In the genomic region with DNA sequence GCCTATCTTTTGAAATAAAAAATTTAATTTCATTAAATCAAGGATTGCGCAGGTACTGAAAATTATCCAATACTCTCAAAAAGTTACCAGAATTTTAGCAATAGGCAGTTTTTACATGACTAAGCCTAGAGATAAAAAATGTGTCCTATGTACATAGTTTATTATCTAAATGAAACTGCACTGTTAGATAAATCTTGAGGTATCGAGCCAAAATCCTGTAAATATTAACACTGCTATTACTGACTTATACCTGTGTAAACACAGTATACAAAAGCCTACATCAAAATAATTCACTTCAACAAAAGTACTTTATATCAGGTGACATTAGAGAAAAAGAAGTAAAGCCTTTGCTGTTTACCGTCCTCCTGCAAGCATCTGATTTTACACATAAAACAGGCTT, we compare ENCODE assay signal across 23 cellular contexts.
A peak's percentile ranks its signal among the peaks of the same experiment; 100 is the strongest.
DNase-seq lines count a peak whose midpoint lies in the region; ATAC-seq, FAIRE-seq and TF ChIP-seq lines count a peak whose summit lies in the region.
"Had no signal": no experiment of that assay in that cellular context is flagged by ENCODE, and none has a peak within 500 bp of the region (broad histone marks: within the 10 kb centered on the region; RNA-seq: fewer than 3 reads in every experiment).

No MANE protein-coding gene starts in this region.

- no peaks in the 10 kb centered on the region for H3K9me3 ChIP-seq in small intestine (ENCODE audit: control insufficient read depth, low read depth)
- H3K9me3 ChIP-seq in endodermal cell (ENCODE audit: control insufficient read depth, low read length): no peaks in the 10 kb centered on the region
- H3K9me3 ChIP-seq: BLaER1, Peyer's patch had no signal

- DNase-seq in DMS53 (lab: John Stamatoyannopoulos, UW) (peak; percentile 7), DMS53 treated with DMSO at 0.1 percent for 48 hours (lab: John Stamatoyannopoulos, UW; ENCODE audit: unreplicated experiment) (no peak), small intestine (no peak), WTC11 (ENCODE audit: low spot score) (no peak), endodermal cell (no peak), ecto neural progenitor cell (ENCODE audit: low spot score) (no peak)
- DNase-seq: ACHN; CD4-positive, alpha-beta memory T cell; DMS153; GDM1; KG1; NCI-H1092 treated with DMSO at 0.1 percent for 48 hours; NCI-H1694; NCI-H2081 treated with DMSO at 0.1 percent for 48 hours; NCI-H82; Peyer's patch had no signal

- H3K9ac ChIP-seq in endodermal cell (ENCODE audit: extremely low read depth, low read length, poor library complexity, severe bottlenecking): no peak overlapping the region
- H3K9ac ChIP-seq: BLaER1 had no signal

- H3K27me3 ChIP-seq in small intestine (ENCODE audit: control insufficient read depth in 2 of 2, insufficient read depth in 2 of 2, low read length in 2 of 2) (no peaks in the 10 kb centered on the region), endodermal cell (ENCODE audit: control insufficient read depth, insufficient read depth, low read length, poor library complexity, severe bottlenecking) (no peaks in the 10 kb centered on the region)
- H3K27me3 ChIP-seq: BLaER1, Peyer's patch had no signal

- H3K27me3 Mint-ChIP-seq in WTC11 (ENCODE audit: low read depth): no peaks in the 10 kb centered on the region
- no peaks in the 10 kb centered on the region for H3K27me3 Mint-ChIP-seq in endodermal cell (ENCODE audit: insufficient read depth)
- H3K27me3 Mint-ChIP-seq: CD4-positive, alpha-beta memory T cell had no signal

- H3K27ac ChIP-seq in VCaP (peak overlapping the region; percentile 54), small intestine (ENCODE audit: low read depth in 1 of 2, low read length in 1 of 2) (no peak overlapping the region), endodermal cell (ENCODE audit: low read depth, low read length) (no peak overlapping the region)
- H3K27ac ChIP-seq: 22Rv1, BLaER1, Peyer's patch had no signal

- H3K36me3 ChIP-seq in small intestine (ENCODE audit: control insufficient read depth in 2 of 2, insufficient read depth in 2 of 2, low read length in 2 of 2): peaks cover 4% of the 10 kb centered on the region in 2 donors
- H3K36me3 ChIP-seq in endodermal cell (ENCODE audit: control insufficient read depth, insufficient read depth, low read length): peaks cover 96% of the 10 kb centered on the region

- H3K27ac Mint-ChIP-seq in WTC11 (no peak overlapping the region), endodermal cell (no peak overlapping the region)

- H3K4me1 Mint-ChIP-seq in WTC11: no peaks in the 10 kb centered on the region
- peaks cover 5% of the 10 kb centered on the region for H3K4me1 Mint-ChIP-seq in endodermal cell

- peaks cover 66% of the 10 kb centered on the region for H3K36me3 Mint-ChIP-seq in WTC11
- H3K36me3 Mint-ChIP-seq in endodermal cell (ENCODE audit: low read depth): peaks cover 68% of the 10 kb centered on the region

- CTCF ChIA-PET in WTC11 (lab: Charles Lee): no interaction called here

- 44 to 76% (median 60%) methylated on average over 3 of the region's 3 CpGs for WGBS in small intestine, 3 donors
- WGBS in endodermal cell (ENCODE audit: insufficient coverage in 1 of 2, insufficient read length in 1 of 2), 2 experiments: 97 to 100% methylated on average over 1 to 3 of the region's 3 CpGs

- no peaks in the 10 kb centered on the region for H3K4me1 ChIP-seq in small intestine (ENCODE audit: control insufficient read depth in 2 of 2, insufficient read depth in 1 of 2, low read depth in 1 of 2, low read length in 1 of 2)
- H3K4me1 ChIP-seq in endodermal cell (ENCODE audit: control insufficient read depth, insufficient read depth, low read length): no peaks in the 10 kb centered on the region
- H3K4me1 ChIP-seq: BLaER1, Peyer's patch had no signal

- H3K4me3 Mint-ChIP-seq in WTC11 (no peak overlapping the region), endodermal cell (no peak overlapping the region)
- H3K4me3 Mint-ChIP-seq: CD4-positive, alpha-beta memory T cell had no signal

- no peak for ATAC-seq in WTC11
- ATAC-seq in GM21619 (IDR thresholded peaks at IDR 0.05; ENCODE audit: unreplicated experiment): no peak
- ATAC-seq: SK-N-SH treated with all-trans-retinoic acid at 6 μM for 48 hours had no signal

- FAIRE-seq in small intestine (lab: Jason Lieb, UNC): peak; percentile 51
- FAIRE-seq: H1, HTR-8/SVneo had no signal

- TF ChIP-seq CTCF in VCaP (conservative IDR thresholded peaks at IDR 0.05) (no peak), WTC11 (IDR thresholded peaks at IDR 0.05) (no peak), endodermal cell (conservative IDR thresholded peaks at IDR 0.05) (no peak)

- H3K9me3 Mint-ChIP-seq in WTC11: no peaks in the 10 kb centered on the region
- H3K9me3 Mint-ChIP-seq in endodermal cell: no peaks in the 10 kb centered on the region
- H3K9me3 Mint-ChIP-seq: CD4-positive, alpha-beta memory T cell had no signal

- POLR2A ChIA-PET in WTC11 (lab: Charles Lee): no interaction called here

- no peak overlapping the region for H3K4me3 ChIP-seq in small intestine (ENCODE audit: low read depth in 1 of 2, low read length in 2 of 2)
- no peak overlapping the region for H3K4me3 ChIP-seq in endodermal cell (ENCODE audit: low read length)
- H3K4me3 ChIP-seq: BLaER1, Peyer's patch had no signal

TF ChIP-seq in WTC11, 78 proteins besides CTCF, POLR2A, EP300 and RAD21 (continues in another document):
- no peak for TF ChIP-seq ZSCAN18 (CRISPR knock-in tag; IDR thresholded peaks at IDR 0.05)
- no peak for TF ChIP-seq ARID4B (CRISPR knock-in tag; IDR thresholded peaks at IDR 0.05; ENCODE audit: borderline replicate concordance)
- no peak for TF ChIP-seq MYBL2 (CRISPR knock-in tag; IDR thresholded peaks at IDR 0.05)
- no peak for TF ChIP-seq NFYB (CRISPR knock-in tag; conservative IDR thresholded peaks at IDR 0.05; ENCODE audit: low read depth)
- no peak for TF ChIP-seq IRF2 (CRISPR knock-in tag; IDR thresholded peaks at IDR 0.05; ENCODE audit: borderline replicate concordance, low read depth)
- TF ChIP-seq ZNF263 (CRISPR knock-in tag; IDR thresholded peaks at IDR 0.05; ENCODE audit: low read depth): no peak
